Comparison of ENCODE assay signal across 27 cellular contexts in the genomic region with DNA sequence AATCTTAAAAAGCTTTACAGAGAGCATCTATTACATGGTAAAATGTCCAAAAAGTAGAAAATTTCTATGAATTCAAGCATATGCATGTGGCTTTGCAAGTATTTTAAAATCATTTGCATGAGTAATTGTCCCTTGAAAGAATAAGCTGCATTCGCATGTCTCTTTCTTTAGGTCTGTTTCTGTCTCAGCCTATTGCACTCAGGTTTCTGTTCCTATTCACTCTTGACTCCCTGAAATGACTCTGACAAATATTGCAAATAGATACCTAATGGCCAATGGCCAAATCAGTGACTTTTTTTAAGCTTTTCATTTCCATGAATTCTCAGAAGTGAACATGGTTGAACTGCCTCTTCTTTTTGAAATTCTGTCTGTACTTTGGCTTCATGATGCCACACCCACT. TPM values are rescaled to one million over a fixed set of nuclear protein-coding genes. Genes with fewer than 3 reads are reported as not detected.
DNase-seq lines count a peak whose midpoint lies in the region; ATAC-seq, FAIRE-seq and TF ChIP-seq lines count a peak whose summit lies in the region.
"Had no signal": no experiment of that assay in that cellular context is flagged by ENCODE, and none has a peak within 500 bp of the region (broad histone marks: within the 10 kb centered on the region; RNA-seq: fewer than 3 reads in every experiment).

No MANE protein-coding gene starts in this region.

- H3K27me3 ChIP-seq in Karpas-422 (ENCODE audit: low read length) = 0 out of 2 replicates have a peak, but pooled peaks cover 2% of the 10 kb centered on the region

- DNase-seq in D721Med (ENCODE audit: insufficient read length, low spot score) (no peak), Karpas-422 (peak; percentile 46), COLO829 (ENCODE audit: low spot score) (no peak)
- no peak for DNase-seq in effector CD4-positive, alpha-beta T cell
- DNase-seq: activated CD4-positive, alpha-beta memory T cell treated with anti-CD3 and anti-CD28 coated beads for 36 hours; activated naive CD4-positive, alpha-beta T cell; activated naive CD8-positive, alpha-beta T cell treated with anti-CD3 and anti-CD28 coated beads, Interleukin-2, amount 50 U/mL, for 24 hours; erythroblast; glutamatergic neuron; HCEC 1CT; NCI-H1417 treated with DMSO at 0.1 percent for 48 hours; NCI-H2081 treated with DMSO at 0.1 percent for 48 hours; NCI-H226; NCI-H526 treated with DMSO at 0.1 percent for 48 hours; nephron progenitor cell; NK-92 treated with Interleukin-12 subunit alpha and Interleukin-12 subunit beta, amount 100 ng/mL, for 24 hours; PC-9; SK-N-SH; stimulated activated CD4-positive, alpha-beta T cell treated with anti-CD3 and anti-CD28 coated beads, Interleukin-15, amount 100 ng/mL, for 24 hours; stimulated activated CD4-positive, alpha-beta T cell treated with anti-CD3 and anti-CD28 coated beads, Interleukin-4, amount 100 ng/mL, for 4 hours had no signal

- H4K20me1 ChIP-seq in Karpas-422 (ENCODE audit: insufficient read depth, low read depth, low read length) = no peaks in the 10 kb centered on the region

- H3K79me2 ChIP-seq in Karpas-422 (ENCODE audit: low read length) = no peaks in the 10 kb centered on the region

- H2AFZ ChIP-seq in Karpas-422 (ENCODE audit: low read length) = no peak overlapping the region
- H2AFZ ChIP-seq: PC-9 had no signal

- no peak overlapping the region for H3K4me2 ChIP-seq in Karpas-422 (ENCODE audit: low read depth, low read length, poor library complexity, severe bottlenecking)
- H3K4me2 ChIP-seq: PC-9, SK-N-SH had no signal

- H3K4me1 ChIP-seq in Karpas-422 (ENCODE audit: low read length) = no peaks in the 10 kb centered on the region

- H3K36me3 ChIP-seq in Karpas-422 (ENCODE audit: insufficient read depth, low read length) = no peaks in the 10 kb centered on the region

- ATAC-seq in GM18870 (IDR thresholded peaks at IDR 0.05; ENCODE audit: unreplicated experiment) = peak; percentile 73
- peak; percentile 91 for ATAC-seq in HG02870 (IDR thresholded peaks at IDR 0.05; ENCODE audit: unreplicated experiment)
- ATAC-seq in GM21381 (IDR thresholded peaks at IDR 0.05; ENCODE audit: unreplicated experiment) = no peak
- no peak for ATAC-seq in GM18907 (IDR thresholded peaks at IDR 0.05; ENCODE audit: unreplicated experiment)
- ATAC-seq: activated naive CD8-positive, alpha-beta T cell treated with anti-CD3 and anti-CD28 coated beads, Interleukin-2, amount 50 U/mL, for 24 hours had no signal

- FAIRE-seq in D721Med (lab: Jason Lieb, UNC) = peak; percentile 32
- FAIRE-seq: TTC549 had no signal

- H3K27ac ChIP-seq in Karpas-422 (ENCODE audit: low read length) = no peak overlapping the region
- H3K27ac ChIP-seq: 22Rv1, coronary artery, PC-9 had no signal

- no peak for TF ChIP-seq CTCF in D721Med (IDR thresholded peaks at IDR 0.05; ENCODE audit: insufficient read depth, missing control alignments)

- no peak overlapping the region for H3K9ac ChIP-seq in Karpas-422 (ENCODE audit: low read length)
- H3K9ac ChIP-seq: SK-N-SH had no signal

- H3K4me3 ChIP-seq in Karpas-422 (ENCODE audit: low read length) = no peak overlapping the region
- H3K4me3 ChIP-seq: coronary artery, PC-9 had no signal

- H3K9me2 ChIP-seq in Karpas-422 (replicated peaks; ENCODE audit: insufficient read depth, low read length) = no peaks in the 10 kb centered on the region
- H3K9me2 ChIP-seq: SK-N-SH had no signal

- no peaks in the 10 kb centered on the region for H3K9me3 ChIP-seq in Karpas-422 (ENCODE audit: low read length)
- H3K9me3 ChIP-seq: SK-N-SH had no signal

RNA-seq across cellular contexts. Expression of a gene that starts 6.4 kb away (rescaled TPM):
- 10.4 and 16.0 TPM in 2 replicates for total RNA-seq in Karpas-422 (2014; rRNA removed; shearing (Covaris generic); ENCODE audit: low replicate concordance)

RNA-seq across cellular contexts. Expression of a gene that starts 25.3 kb away (rescaled TPM):
- 0.37 and 0.79 TPM in 2 replicates for total RNA-seq in Karpas-422 (2014; rRNA removed; shearing (Covaris generic); ENCODE audit: low replicate concordance)

Comparison
In these comparisons a context has a peak if more than half of its experiments do, and no peak if none do; other contexts are left out.
1. ATAC-seq: peak in GM18870 (single experiment) and HG02870 (single experiment); none in GM21381 (single experiment) and GM18907 (single experiment).